ENCODE assay signal across 16 cellular contexts in genomic region chr9:89739531-89740315, GRCh38.
DNase-seq lines count a peak whose midpoint lies in the region; ATAC-seq, FAIRE-seq and TF ChIP-seq lines count a peak whose summit lies in the region.
"Had no signal": no experiment of that assay in that cellular context is flagged by ENCODE, and none has a peak within 500 bp of the region (broad histone marks: within the 10 kb centered on the region; RNA-seq: fewer than 3 reads in every experiment).

No MANE protein-coding gene starts in this region.

- H4K20me1 ChIP-seq in Loucy (ENCODE audit: insufficient read depth, low read length, poor library complexity, severe bottlenecking) (no peaks in the 10 kb centered on the region), GM12878 (ENCODE audit: control insufficient read depth, insufficient read depth) (no peaks in the 10 kb centered on the region), osteoblast (ENCODE audit: insufficient read depth, low read length) (no peaks in the 10 kb centered on the region)

- ATAC-seq in GM12878: no peak
- ATAC-seq in HG03159 (IDR thresholded peaks at IDR 0.05; ENCODE audit: unreplicated experiment): no peak
- ATAC-seq: CD8-positive, alpha-beta T cell; gastroesophageal sphincter had no signal

- no peaks in the 10 kb centered on the region for H3K79me2 ChIP-seq in Loucy (ENCODE audit: insufficient read depth, low read length)
- no peaks in the 10 kb centered on the region for H3K79me2 ChIP-seq in GM12878 (ENCODE audit: control insufficient read depth, insufficient read depth, low read length)
- H3K79me2 ChIP-seq in osteoblast (ENCODE audit: insufficient read depth, low read length): no peaks in the 10 kb centered on the region

- H3K27me3 ChIP-seq in Loucy (ENCODE audit: insufficient read depth, low read length, poor library complexity, severe bottlenecking) (no peaks in the 10 kb centered on the region), GM12878 (replicated peaks in 1 of 2; ENCODE audit: control insufficient read depth in 2 of 2, insufficient read depth in 2 of 2, low read length in 1 of 2) (no peaks in the 10 kb centered on the region; a peak in 1 of 4 replicates), osteoblast (ENCODE audit: insufficient read depth, low read length) (no peaks in the 10 kb centered on the region)
- H3K27me3 ChIP-seq: gastroesophageal sphincter had no signal

- RAD21 ChIA-PET in GM12878 (lab: Charles Lee; ENCODE audit: unreplicated experiment): interaction anchor here (0.5 to 1.3 kb wide), 3 partner anchors 39 to 367 kb away, joined by 3 to 4 read pairs (median 3); no protein-coding TSS in a partner anchor

- WGBS in GM12878 (ENCODE audit: insufficient coverage, insufficient replicate concordance, low lambda C conversion rate, missing lambda C conversion rate): 36% methylated on average over 13 of the region's 13 CpGs

- DNase-seq in activated naive CD4-positive, alpha-beta T cell treated with Interleukin-2 at 50 U/mL for 16 hours: peak; percentile 25
- DNase-seq in activated naive CD4-positive, alpha-beta T cell treated with anti-CD3 and anti-CD28 coated beads, Interleukin-2, amount 50 U/mL, for 16 hours: no peak
- DNase-seq in GM12878 (ENCODE audit: low read depth, low spot score) (no peak), posterior vena cava (ENCODE audit: low spot score) (peak; percentile 57), SW 1271 (lab: John Stamatoyannopoulos, UW) (no peak), osteoblast (ENCODE audit: insufficient read length, low spot score, missing footprints) (no peak)
- DNase-seq: caudate nucleus, erythroblast, NCI-H1092, NCI-H2029 treated with DMSO at 0.1 percent for 48 hours, NCI-H446 treated with DMSO at 0.1 percent for 48 hours had no signal

- BruUV-seq in GM12878 (replicated peaks; lab: Mats Ljungman, UMichigan): no TSS peak

- in situ Hi-C loops in GM12878 (cut with MboI): no loop called here

- no peaks in the 10 kb centered on the region for H3K9me2 ChIP-seq in Loucy (replicated peaks; ENCODE audit: low read depth, low read length)

- H3K36me3 ChIP-seq in Loucy (ENCODE audit: insufficient read depth, low read length) (no peaks in the 10 kb centered on the region), GM12878 (ENCODE audit: control insufficient read depth in 2 of 2, insufficient read depth in 2 of 2, low read length in 1 of 2) (no peaks in the 10 kb centered on the region), osteoblast (ENCODE audit: insufficient read depth, low read length) (no peaks in the 10 kb centered on the region)
- H3K36me3 ChIP-seq: gastroesophageal sphincter had no signal

- peaks cover 9% of the 10 kb centered on the region; the same call in 1 of the 2 replicates for H3F3A ChIP-seq in Loucy (ENCODE audit: low read depth)

- intact Hi-C loops in GM12878 (cut with micrococcal nuclease; ENCODE audit: unreplicated experiment) (no loop called here), posterior vena cava (cut with DNase I) (no loop called here)

- TF ChIP-seq CTCF in Loucy (conservative IDR thresholded peaks at IDR 0.05; ENCODE audit: low read length) (no peak), GM12878 (IDR thresholded peaks at IDR 0.05 in 2 of 3, conservative IDR thresholded peaks at IDR 0.05 in 1 of 3; ENCODE audit: control insufficient read depth in 2 of 3, extremely low read depth in 1 of 3, insufficient read depth in 1 of 3, low read depth in 3 of 3, low read length in 3 of 3) (no peak), osteoblast (IDR thresholded peaks at IDR 0.05; ENCODE audit: extremely low read depth, low read depth, low read length) (no peak)

- no peak overlapping the region for H3K4me3 ChIP-seq in Loucy (ENCODE audit: low read length, poor library complexity, severe bottlenecking)
- H3K4me3 ChIP-seq in GM12878: no peak overlapping the region
- no peak overlapping the region for H3K4me3 ChIP-seq in osteoblast (ENCODE audit: insufficient read depth, low read length)
- H3K4me3 ChIP-seq: gastroesophageal sphincter had no signal

- TF ChIP-seq POLR2A in GM12878 (IDR thresholded peaks at IDR 0.05; ENCODE audit: low read depth, low read length): no peak

- H2AFZ ChIP-seq in Loucy (ENCODE audit: low read length) (no peak overlapping the region), GM12878 (ENCODE audit: control insufficient read depth, low read depth, low read length) (peak overlapping the region; percentile 29; the same call in 1 of the 2 replicates), osteoblast (ENCODE audit: low read length) (no peak overlapping the region)

- POLR2A ChIA-PET in GM12878 (lab: Charles Lee): interaction anchor here (1.5 kb wide), 1 partner anchor 37 kb away, joined by 4 read pairs; no protein-coding TSS in a partner anchor

- H3K27ac ChIP-seq in GM12878 (ENCODE audit: control insufficient read depth, insufficient read depth): no peak overlapping the region
- H3K27ac ChIP-seq in osteoblast (ENCODE audit: low read depth, low read length): no peak overlapping the region
- H3K27ac ChIP-seq: gastroesophageal sphincter, KMS-11 had no signal

- CTCF ChIA-PET in GM12878 (lab: Yijun Ruan, JAX): interaction anchor here (1.0 to 2.3 kb wide), 4 partner anchors 11 to 142 kb away, joined by 4 to 13 read pairs (median 6); no protein-coding TSS in a partner anchor

- H3K4me1 ChIP-seq in Loucy (ENCODE audit: insufficient read depth, low read length, poor library complexity, severe bottlenecking): peaks cover 27% of the 10 kb centered on the region
- H3K4me1 ChIP-seq in GM12878 (ENCODE audit: control insufficient read depth, insufficient read depth, low read length): peaks cover 39% of the 10 kb centered on the region
- no peaks in the 10 kb centered on the region for H3K4me1 ChIP-seq in osteoblast (ENCODE audit: insufficient read depth, low read length)
- H3K4me1 ChIP-seq: gastroesophageal sphincter had no signal

- no peak for FAIRE-seq in GM12878 (lab: Jason Lieb, UNC)

- no peak overlapping the region for H3K9ac ChIP-seq in Loucy (ENCODE audit: low read depth, low read length, poor library complexity, severe bottlenecking)
- H3K9ac ChIP-seq in GM12878 (ENCODE audit: control insufficient read depth, insufficient read depth, low read length): no peak overlapping the region
- H3K9ac ChIP-seq: KMS-11 had no signal

- TF ChIP-seq RAD21 in GM12878 (IDR thresholded peaks at IDR 0.05; ENCODE audit: insufficient read depth, low read depth, low read length): no peak

- no peak for TF ChIP-seq EP300 in GM12878 (IDR thresholded peaks at IDR 0.05; ENCODE audit: borderline replicate concordance in 1 of 2, control insufficient read depth in 1 of 2, low read depth in 2 of 2, low read length in 2 of 2)

- H3K9me3 ChIP-seq in Loucy (ENCODE audit: insufficient read depth, low read depth, low read length): no peaks in the 10 kb centered on the region
- no peaks in the 10 kb centered on the region; the same call in 2 of the 3 replicates for H3K9me3 ChIP-seq in GM12878 (replicated peaks; ENCODE audit: control insufficient read depth, insufficient read depth, low read length)
- H3K9me3 ChIP-seq in osteoblast (ENCODE audit: low read depth, low read length): no peaks in the 10 kb centered on the region

- SMC1A ChIA-PET in GM12878 (lab: Charles Lee; ENCODE audit: uncharacterized antibody, unreplicated experiment): interaction anchor here (1.2 to 1.5 kb wide), 2 partner anchors 12 to 38 kb away, joined by 3 to 7 read pairs; no protein-coding TSS in a partner anchor

- H3K4me2 ChIP-seq in Loucy (ENCODE audit: low read depth, low read length, poor library complexity, severe bottlenecking) (peak overlapping the region; percentile 37), GM12878 (ENCODE audit: control insufficient read depth, insufficient read depth) (peak overlapping the region; percentile 42; the same call in 1 of the 2 replicates), osteoblast (ENCODE audit: insufficient read depth, low read length) (no peak overlapping the region)
- H3K4me2 ChIP-seq: KMS-11 had no signal

TF ChIP-seq in GM12878, 131 proteins besides CTCF, POLR2A, EP300 and RAD21 (continues in another document):
- TF ChIP-seq JUNB (IDR thresholded peaks at IDR 0.05) (peak; percentile 65), RELB (IDR thresholded peaks at IDR 0.05; ENCODE audit: low read depth) (no peak), CREM (IDR thresholded peaks at IDR 0.05; ENCODE audit: low read depth) (peak; percentile 20; the same call in 1 of the 2 replicates), FOXK2 (IDR thresholded peaks at IDR 0.05) (no peak), CHD2 (IDR thresholded peaks at IDR 0.05; ENCODE audit: borderline replicate concordance, low read depth, low read length) (no peak), ZSCAN29 (IDR thresholded peaks at IDR 0.05) (no peak), ZBED1 (IDR thresholded peaks at IDR 0.05; ENCODE audit: borderline replicate concordance) (no peak), NRF1 (conservative IDR thresholded peaks at IDR 0.05; ENCODE audit: low read depth, low read length) (no peak), EED (IDR thresholded peaks at IDR 0.05; ENCODE audit: low read depth) (peak; percentile 69), HDAC6 (IDR thresholded peaks at IDR 0.05; ENCODE audit: unreplicated experiment) (no peak), RUNX3 (IDR thresholded peaks at IDR 0.05; ENCODE audit: low read length) (peak; percentile 55)

Comparison
In these comparisons a context has a peak if more than half of its experiments do, and no peak if none do; other contexts are left out.
1. DNase-seq: peak in activated naive CD4-positive, alpha-beta T cell treated with Interleukin-2 at 50 U/mL for 16 hours (single experiment) and posterior vena cava (single experiment); none in activated naive CD4-positive, alpha-beta T cell treated with anti-CD3 and anti-CD28 coated beads, Interleukin-2, amount 50 U/mL, for 16 hours (single experiment), GM12878 (single experiment), SW 1271 (0 of 2) and osteoblast (single experiment).